ENCODE assay signal across 9 cellular contexts in genomic region chr7:90178592-90179279, GRCh38. TPM values are rescaled to one million over a fixed set of nuclear protein-coding genes. Genes with fewer than 3 reads are reported as not detected.
DNase-seq lines count a peak whose midpoint lies in the region; ATAC-seq and TF ChIP-seq lines count a peak whose summit lies in the region.
"Had no signal": no experiment of that assay in that cellular context is flagged by ENCODE, and none has a peak within 500 bp of the region (broad histone marks: within the 10 kb centered on the region; RNA-seq: fewer than 3 reads in every experiment).

No MANE protein-coding gene starts in this region.

- H3K4me3 ChIP-seq in IMR-90 (ENCODE audit: insufficient read depth, low read depth, low read length) (no peak overlapping the region), aorta (ENCODE audit: low read length in 2 of 2) (no peak overlapping the region)

- TF ChIP-seq CTCF in IMR-90 (conservative IDR thresholded peaks at IDR 0.05; ENCODE audit: low read depth, low read length) (no peak), endothelial cell (IDR thresholded peaks at IDR 0.05; ENCODE audit: unreplicated experiment) (no peak)

- no TSS peak for BruUV-seq in IMR-90 (replicated peaks; lab: Mats Ljungman, UMichigan)

- no peak overlapping the region for H4K5ac ChIP-seq in IMR-90 (ENCODE audit: low read depth, low read length)

- H3K27ac Mint-ChIP-seq in endothelial cell (ENCODE audit: unreplicated experiment), result no peak overlapping the region

- WGBS in IMR-90 (ENCODE audit: extremely low coverage in 2 of 2, insufficient read length in 1 of 2), 2 experiments, result no CpG with 5 or more reads among the region's 6 CpGs
- 77 to 80% methylated on average over 6 of the region's 6 CpGs for WGBS in aorta, 2 donors

- intact Hi-C loops in IMR-90 (cut with micrococcal nuclease), result no loop called here
- intact Hi-C loops in aorta (cut with DNase I), result no loop called here

- H3K27ac ChIP-seq in IMR-90 (ENCODE audit: insufficient read depth, low read length) (no peak overlapping the region; the same call in 1 of the 2 replicates), aorta (ENCODE audit: low read depth in 1 of 2, low read length in 2 of 2) (no peak overlapping the region)

- TF ChIP-seq POLR2A in IMR-90 (IDR thresholded peaks at IDR 0.05; ENCODE audit: low read depth, low read length), result no peak

- no peaks in the 10 kb centered on the region for H3K9me1 ChIP-seq in IMR-90 (ENCODE audit: insufficient read depth, low read length)

- peak; percentile 98 for ATAC-seq in GM18498 (IDR thresholded peaks at IDR 0.05; ENCODE audit: unreplicated experiment)
- peak; percentile 98 for ATAC-seq in GM21723 (IDR thresholded peaks at IDR 0.05; ENCODE audit: unreplicated experiment)
- peak; percentile 66 for ATAC-seq in IMR-90 (ENCODE audit: low read depth)
- ATAC-seq in aorta (ENCODE audit: low FRiP score), result no peak

- H3K27me3 ChIP-seq in IMR-90 (ENCODE audit: control insufficient read depth, insufficient read depth, low read length) (no peaks in the 10 kb centered on the region), aorta (ENCODE audit: control insufficient read depth in 1 of 2, insufficient read depth in 2 of 2, low read length in 1 of 2) (no peaks in the 10 kb centered on the region)

- no peak overlapping the region for H3K9ac ChIP-seq in IMR-90 (ENCODE audit: low read depth, low read length)

- H3K9me3 ChIP-seq in IMR-90 (ENCODE audit: control insufficient read depth, insufficient read depth, low read length), result no peaks in the 10 kb centered on the region
- H3K9me3 ChIP-seq in aorta (ENCODE audit: control insufficient read depth, low read length), result no peaks in the 10 kb centered on the region

- H2BK120ac ChIP-seq in IMR-90 (ENCODE audit: low read depth, low read length), result no peak overlapping the region

- no peak overlapping the region for H3K4ac ChIP-seq in IMR-90 (ENCODE audit: low read depth, low read length)

- H3K9me3 Mint-ChIP-seq in endothelial cell (ENCODE audit: unreplicated experiment), result no peaks in the 10 kb centered on the region

- no peak overlapping the region for H4K91ac ChIP-seq in IMR-90 (ENCODE audit: insufficient read depth, low read depth, low read length)

- CTCF ChIA-PET in IMR-90 (lab: Yijun Ruan, JAX), result no interaction called here

- no peak overlapping the region for H3K4me3 Mint-ChIP-seq in endothelial cell (ENCODE audit: unreplicated experiment)

- H2AK9ac ChIP-seq in IMR-90 (replicated peaks; ENCODE audit: low read depth, low read length, poor library complexity), result no peak overlapping the region

- DNase-seq in IMR-90 (peak; percentile 67), amniotic epithelial cell (ENCODE audit: low read depth) (peak; percentile 15), pulmonary artery endothelial cell (ENCODE audit: low read depth, low spot score) (peak; percentile 52), endothelial cell (ENCODE audit: low spot score) (no peak), globus pallidus (ENCODE audit: low spot score) (no peak), aorta (no peak)

- no peaks in the 10 kb centered on the region for H3K79me1 ChIP-seq in IMR-90 (ENCODE audit: low read depth in 1 of 2, low read length in 2 of 2)

- no peak overlapping the region for H4K8ac ChIP-seq in IMR-90 (ENCODE audit: low read depth in 2 of 2, low read length in 2 of 2)

- H3K27me3 Mint-ChIP-seq in endothelial cell (ENCODE audit: unreplicated experiment), result peaks cover 3% of the 10 kb centered on the region

- no peaks in the 10 kb centered on the region for H3K4me1 Mint-ChIP-seq in endothelial cell (ENCODE audit: unreplicated experiment)

- POLR2A ChIA-PET in IMR-90 (lab: Charles Lee; ENCODE audit: unreplicated experiment), result no interaction called here

- no peak overlapping the region for H3K23ac ChIP-seq in IMR-90 (ENCODE audit: low read depth, low read length)

- TF ChIP-seq RAD21 in IMR-90 (IDR thresholded peaks at IDR 0.05; ENCODE audit: low read length), result no peak

- peak overlapping the region; percentile 40 for H2AFZ ChIP-seq in IMR-90 (replicated peaks; ENCODE audit: low read length, poor library complexity)

- peaks cover 5% of the 10 kb centered on the region for H3K4me1 ChIP-seq in IMR-90 (ENCODE audit: control insufficient read depth, insufficient read depth, low read length)
- no peaks in the 10 kb centered on the region for H3K4me1 ChIP-seq in aorta (ENCODE audit: control insufficient read depth in 1 of 2, insufficient read depth in 2 of 2, low read length in 2 of 2)

- peak overlapping the region; percentile 35; the same call in 1 of the 2 replicates for H3K4me2 ChIP-seq in IMR-90 (ENCODE audit: low read depth, low read length)

- no peak overlapping the region for H3K14ac ChIP-seq in IMR-90 (replicated peaks; ENCODE audit: low read depth, low read length)

- in situ Hi-C loops in IMR-90 (cut with MboI; ENCODE audit: low sequenced_read_pairs), result no loop called here

- peak overlapping the region; percentile 18 for H2BK5ac ChIP-seq in IMR-90 (ENCODE audit: low read depth, low read length, poor library complexity, severe bottlenecking)

- no peak overlapping the region for H3K56ac ChIP-seq in IMR-90 (ENCODE audit: extremely low read depth, insufficient read depth, low read length)

- H4K20me1 ChIP-seq in IMR-90 (ENCODE audit: insufficient read depth, low read length), result no peaks in the 10 kb centered on the region

- dilution Hi-C loops in IMR-90 (cut with HindIII; ENCODE audit: low sequenced_read_pairs, unreplicated experiment), result no loop called here

- no peak overlapping the region for H2AK5ac ChIP-seq in IMR-90 (ENCODE audit: low read depth, low read length)

- H2BK20ac ChIP-seq in IMR-90 (ENCODE audit: low read depth, low read length), result no peak overlapping the region

- H2BK15ac ChIP-seq in IMR-90 (ENCODE audit: low read depth, low read length), result no peak overlapping the region

- H3K36me3 ChIP-seq in IMR-90 (ENCODE audit: control insufficient read depth, insufficient read depth, low read length), result no peaks in the 10 kb centered on the region
- H3K36me3 ChIP-seq in aorta (ENCODE audit: control insufficient read depth in 1 of 2, insufficient read depth in 2 of 2, low read length in 1 of 2), result no peaks in the 10 kb centered on the region

- no peaks in the 10 kb centered on the region for H3K36me3 Mint-ChIP-seq in endothelial cell (ENCODE audit: low read depth, unreplicated experiment)

- no peak overlapping the region; the same call in 1 of the 2 replicates for H3K18ac ChIP-seq in IMR-90 (ENCODE audit: low read depth, low read length)

TF ChIP-seq in IMR-90, 13 proteins besides CTCF, POLR2A, EP300 and RAD21:
- no peak for TF ChIP-seq CEBPB (IDR thresholded peaks at IDR 0.05; ENCODE audit: low read depth, low read length)
- TF ChIP-seq CHD1 (IDR thresholded peaks at IDR 0.05; ENCODE audit: low read depth, low read length), result no peak
- no peak for TF ChIP-seq NFE2L2 (IDR thresholded peaks at IDR 0.05; ENCODE audit: low read depth, low read length)
- TF ChIP-seq SMC3 (IDR thresholded peaks at IDR 0.05; ENCODE audit: low read depth, low read length), result no peak
- no peak for TF ChIP-seq ELK1 (IDR thresholded peaks at IDR 0.05; ENCODE audit: borderline replicate concordance, low read depth, low read length)
- TF ChIP-seq MXI1 (IDR thresholded peaks at IDR 0.05; ENCODE audit: borderline replicate concordance, low read depth, low read length), result no peak
- no peak for TF ChIP-seq RCOR1 (IDR thresholded peaks at IDR 0.05; ENCODE audit: insufficient replicate concordance, low read length)
- TF ChIP-seq RFX5 (IDR thresholded peaks at IDR 0.05; ENCODE audit: low read depth, low read length), result no peak
- no peak for TF ChIP-seq FOS (IDR thresholded peaks at IDR 0.05; ENCODE audit: low read depth, low read length)
- no peak for TF ChIP-seq MAZ (IDR thresholded peaks at IDR 0.05; ENCODE audit: borderline replicate concordance, low read depth, low read length)
- TF ChIP-seq MAFK (IDR thresholded peaks at IDR 0.05; ENCODE audit: low read depth, low read length), result no peak
- TF ChIP-seq USF2 (IDR thresholded peaks at IDR 0.05; ENCODE audit: low read depth, low read length), result no peak
- TF ChIP-seq BHLHE40 (IDR thresholded peaks at IDR 0.05; ENCODE audit: low read depth, low read length), result no peak

RNA-seq across cellular contexts. Expression of gene STEAP1, which starts 24.5 kb away (rescaled TPM):
- total RNA-seq in IMR-90 (2012; rRNA removed), result 3.9 and 5.8 TPM in 2 replicates
- polyA plus RNA-seq in IMR-90 (2012; rRNA removed), result 5.2 and 5.5 TPM in 2 replicates
- 0.87 and 1.1 TPM in 2 replicates for polyA plus RNA-seq in IMR-90 (2012; cell fraction: cytosol; rRNA removed)
- 0.49 and 2.9 TPM in 2 replicates for polyA plus RNA-seq in IMR-90 (2012; cell fraction: nucleus; rRNA removed; ENCODE audit: low replicate concordance)
- total RNA-seq in pulmonary artery endothelial cell, result 18.6 and 40.1 TPM in 2 replicates
- total RNA-seq in endothelial cell (ENCODE audit: unreplicated experiment), result 1.0 TPM
- 10 to 100 TPM; 31.7 to 41.1 TPM for total RNA-seq in aorta
- polyA plus RNA-seq in aorta, result 10 to 100 TPM in 1 of 2 donors, 1 to 10 TPM in 1; 7.8 to 33.5 TPM
- total RNA-seq: T-helper 2 cell treated with Interferon-gamma antibody and Interleukin-4, amounts not matched to agents 100 ng/mL and 5 ng/mL, for 36 hours had no signal

RNA-seq across cellular contexts. Expression of gene STEAP2, which starts 32.8 kb away (rescaled TPM):
- total RNA-seq in IMR-90 (2012; rRNA removed) (3.9 and 4.2 TPM in 2 replicates), pulmonary artery endothelial cell (2.3 and 5.2 TPM in 2 replicates), endothelial cell (ENCODE audit: unreplicated experiment) (0.49 TPM), aorta (10 to 100 TPM; 36.2 to 73.2 TPM)
- polyA plus RNA-seq in IMR-90 (2012; rRNA removed) (1.7 and 1.8 TPM in 2 replicates), aorta (10 to 100 TPM in 1 of 2 donors, 1 to 10 TPM in 1; 3.1 to 18.2 TPM)
- 0.45 and 0.51 TPM in 2 replicates for polyA plus RNA-seq in IMR-90 (2012; cell fraction: cytosol; rRNA removed)
- polyA plus RNA-seq in IMR-90 (2012; cell fraction: nucleus; rRNA removed; ENCODE audit: low replicate concordance), result 0.67 and 4.7 TPM in 2 replicates

Comparison
In these comparisons a context has a peak if more than half of its experiments do, and no peak if none do; other contexts are left out.
1. DNase-seq: peak in IMR-90 (single experiment), amniotic epithelial cell (single experiment) and pulmonary artery endothelial cell (single experiment); none in endothelial cell (single experiment), globus pallidus (single experiment) and aorta (0 of 2).